21 cellular contexts compared by ENCODE assay signal in the genomic region with DNA sequence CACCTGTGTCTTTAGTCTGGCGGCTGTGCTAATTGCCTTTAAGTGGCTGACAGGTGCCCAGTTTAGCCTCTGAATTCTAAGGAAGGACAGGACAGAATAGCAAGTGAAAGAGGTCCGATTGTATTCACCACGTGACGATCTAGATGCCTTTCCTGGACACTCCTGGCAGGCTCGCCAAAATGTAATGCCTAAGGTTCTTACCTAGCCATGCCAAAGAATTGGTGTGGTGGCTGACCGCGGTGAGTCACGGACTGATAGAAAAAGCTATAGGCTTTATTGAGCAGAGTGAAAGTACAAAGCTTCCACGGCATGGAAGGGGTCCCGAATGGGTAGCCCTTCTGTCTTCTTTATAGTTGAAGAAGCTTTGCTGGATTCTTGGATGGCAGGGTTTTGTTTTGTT. TPM values are rescaled to one million over a fixed set of nuclear protein-coding genes. Genes with fewer than 3 reads are reported as not detected.
DNase-seq lines count a peak whose midpoint lies in the region; ATAC-seq, FAIRE-seq and TF ChIP-seq lines count a peak whose summit lies in the region.
"Had no signal": no experiment of that assay in that cellular context is flagged by ENCODE, and none has a peak within 500 bp of the region (broad histone marks: within the 10 kb centered on the region; RNA-seq: fewer than 3 reads in every experiment).

No MANE protein-coding gene starts in this region.

- POLR2A ChIA-PET in CD8-positive, alpha-beta memory T cell (lab: Charles Lee): no interaction called here

- H3K79me2 ChIP-seq in astrocyte (ENCODE audit: insufficient read depth, low read length): no peaks in the 10 kb centered on the region

- 87 to 88% methylated on average over 10 of the region's 10 CpGs for WGBS in lower leg skin, 2 donors

- DNase-seq in stimulated activated CD4-positive, alpha-beta T cell treated with anti-CD3 and anti-CD28 coated beads, Interleukin-15, amount 100 ng/mL, for 24 hours: peak; percentile 5
- no peak for DNase-seq in stimulated activated CD4-positive, alpha-beta T cell treated with anti-CD3 and anti-CD28 coated beads, Interleukin-2, amount 100 ng/mL, for 24 hours
- DNase-seq in NCI-H69 (lab: John Stamatoyannopoulos, UW) (peak; percentile 77), astrocyte (ENCODE audit: low read depth) (peak; percentile 16), lower leg skin (ENCODE audit: low spot score in 2 of 2) (no peak)
- no peak for DNase-seq in CD8-positive, alpha-beta memory T cell
- DNase-seq: activated CD4-positive, alpha-beta T cell treated with anti-CD3 and anti-CD28 coated beads for 48 hours; dermis blood vessel endothelial cell; kidney glomerular epithelial cell; NCI-H526 treated with DMSO at 0.1 percent for 48 hours; stimulated activated CD4-positive, alpha-beta T cell treated with anti-CD3 and anti-CD28 coated beads, Interleukin-2, amount 100 ng/mL, for 48 hours; stimulated activated naive CD8-positive, alpha-beta T cell treated with anti-CD3 and anti-CD28 coated beads, Interleukin-15, amount 100 ng/mL, for 72 hours had no signal

- H3K4me3 ChIP-seq in astrocyte (ENCODE audit: insufficient read depth, low read depth, low read length): no peak overlapping the region
- H3K4me3 ChIP-seq in lower leg skin (ENCODE audit: low read depth, poor library complexity, severe bottlenecking): no peak overlapping the region
- H3K4me3 ChIP-seq in CD8-positive, alpha-beta memory T cell (ENCODE audit: low read length): no peak overlapping the region
- H3K4me3 ChIP-seq: BLaER1, GM12878, prostate gland had no signal

- H3K27me3 ChIP-seq in astrocyte (ENCODE audit: insufficient read depth, low read length): no peaks in the 10 kb centered on the region
- H3K27me3 ChIP-seq in CD8-positive, alpha-beta memory T cell (ENCODE audit: insufficient read depth, low read length, poor library complexity, severe bottlenecking): no peaks in the 10 kb centered on the region
- H3K27me3 ChIP-seq: BLaER1 had no signal

- intact Hi-C loops in lower leg skin (cut with DNase I; ENCODE audit: low total_unique reads): no loop called here

- no peaks in the 10 kb centered on the region for H3K4me1 ChIP-seq in astrocyte (ENCODE audit: insufficient read depth, low read length)
- H3K4me1 ChIP-seq in CD8-positive, alpha-beta memory T cell (ENCODE audit: insufficient read depth, low read length): no peaks in the 10 kb centered on the region
- H3K4me1 ChIP-seq: BLaER1, prostate gland had no signal

- H4K20me1 ChIP-seq in astrocyte (ENCODE audit: insufficient read depth, low read length): no peaks in the 10 kb centered on the region
- H4K20me1 ChIP-seq: BLaER1 had no signal

- no peak overlapping the region for H2AFZ ChIP-seq in astrocyte (ENCODE audit: low read depth, low read length)

- H3K27ac Mint-ChIP-seq in astrocyte (ENCODE audit: unreplicated experiment): no peak overlapping the region
- H3K27ac Mint-ChIP-seq in CD8-positive, alpha-beta memory T cell: no peak overlapping the region
- H3K27ac Mint-ChIP-seq: activated T-helper 2 cell treated with anti-CD3 and anti-CD28 coated beads, Interferon-gamma antibody, Interleukin-2, Interleukin-4, amounts not matched to agents 10 μg/mL and 5 μg/mL and 100 μg/mL, durations not matched to agents 14 hours and 24 hours and 36 hours; stimulated activated naive CD8-positive, alpha-beta T cell treated with anti-CD3 and anti-CD28 coated beads, Interleukin-15, amount 100 ng/mL, for 72 hours; type B pancreatic cell had no signal

- ATAC-seq in GM18498 (IDR thresholded peaks at IDR 0.05; ENCODE audit: unreplicated experiment) (no peak), HG03565 (IDR thresholded peaks at IDR 0.05; ENCODE audit: unreplicated experiment) (no peak)
- ATAC-seq: GM12878; stimulated activated naive CD8-positive, alpha-beta T cell treated with anti-CD3 and anti-CD28 coated beads, Interleukin-15, amount 100 ng/mL, for 72 hours had no signal

- no peak overlapping the region for H3K4me3 Mint-ChIP-seq in astrocyte (ENCODE audit: unreplicated experiment)
- no peak overlapping the region for H3K4me3 Mint-ChIP-seq in CD8-positive, alpha-beta memory T cell
- H3K4me3 Mint-ChIP-seq: stimulated activated naive CD8-positive, alpha-beta T cell treated with anti-CD3 and anti-CD28 coated beads, Interleukin-15, amount 100 ng/mL, for 72 hours; type B pancreatic cell had no signal

- peak overlapping the region; percentile 58 for H3K4me2 ChIP-seq in astrocyte (ENCODE audit: low read length)
- H3K4me2 ChIP-seq: BLaER1 had no signal

- no peaks in the 10 kb centered on the region for H3K36me3 Mint-ChIP-seq in astrocyte (ENCODE audit: low read depth, unreplicated experiment)
- no peaks in the 10 kb centered on the region for H3K36me3 Mint-ChIP-seq in CD8-positive, alpha-beta memory T cell
- H3K36me3 Mint-ChIP-seq: type B pancreatic cell had no signal

- H3K27ac ChIP-seq in astrocyte (ENCODE audit: low read depth, low read length): no peak overlapping the region
- no peak overlapping the region for H3K27ac ChIP-seq in CD8-positive, alpha-beta memory T cell (ENCODE audit: low read depth, low read length)
- H3K27ac ChIP-seq: BLaER1, prostate gland had no signal

- no peaks in the 10 kb centered on the region for H3K9me3 Mint-ChIP-seq in astrocyte (ENCODE audit: unreplicated experiment)
- H3K9me3 Mint-ChIP-seq in CD8-positive, alpha-beta memory T cell: no peaks in the 10 kb centered on the region
- H3K9me3 Mint-ChIP-seq: activated T-helper 2 cell treated with anti-CD3 and anti-CD28 coated beads, Interferon-gamma antibody, Interleukin-2, Interleukin-4, amounts not matched to agents 10 μg/mL and 5 μg/mL and 100 μg/mL, durations not matched to agents 14 hours and 24 hours and 36 hours; stimulated activated naive CD8-positive, alpha-beta T cell treated with anti-CD3 and anti-CD28 coated beads, Interleukin-15, amount 100 ng/mL, for 72 hours; type B pancreatic cell had no signal

- no peak for FAIRE-seq in astrocyte (lab: Jason Lieb, UNC)
- FAIRE-seq: frontal cortex, GM12878, H1 had no signal

- H3K36me3 ChIP-seq in astrocyte (ENCODE audit: insufficient read depth, low read length): no peaks in the 10 kb centered on the region
- no peaks in the 10 kb centered on the region for H3K36me3 ChIP-seq in CD8-positive, alpha-beta memory T cell (ENCODE audit: insufficient read depth, low read length)
- H3K36me3 ChIP-seq: BLaER1, prostate gland had no signal

- CTCF ChIA-PET in CD8-positive, alpha-beta memory T cell (lab: Charles Lee): no interaction called here

- H3K9me3 ChIP-seq in astrocyte (ENCODE audit: insufficient read depth, low read depth, low read length): no peaks in the 10 kb centered on the region
- H3K9me3 ChIP-seq in CD8-positive, alpha-beta memory T cell (ENCODE audit: low read length): no peaks in the 10 kb centered on the region
- H3K9me3 ChIP-seq: BLaER1, prostate gland had no signal

- no peak for TF ChIP-seq POLR2A in lower leg skin (IDR thresholded peaks at IDR 0.05)

- peaks cover 2% of the 10 kb centered on the region for H3K4me1 Mint-ChIP-seq in astrocyte (ENCODE audit: low read depth, unreplicated experiment)
- no peaks in the 10 kb centered on the region for H3K4me1 Mint-ChIP-seq in CD8-positive, alpha-beta memory T cell
- H3K4me1 Mint-ChIP-seq: stimulated activated naive CD8-positive, alpha-beta T cell treated with anti-CD3 and anti-CD28 coated beads, Interleukin-15, amount 100 ng/mL, for 72 hours had no signal

- no peak for TF ChIP-seq CTCF in astrocyte (IDR thresholded peaks at IDR 0.05; ENCODE audit: insufficient read depth, low read depth, low read length)
- TF ChIP-seq CTCF in lower leg skin (IDR thresholded peaks at IDR 0.05): no peak

- H3K27me3 Mint-ChIP-seq in astrocyte (ENCODE audit: low read depth, unreplicated experiment): no peaks in the 10 kb centered on the region
- peaks cover 0 to 6% of the 10 kb centered on the region in 2 donors for H3K27me3 Mint-ChIP-seq in CD8-positive, alpha-beta memory T cell

- no peak overlapping the region for H3K9ac ChIP-seq in astrocyte (ENCODE audit: low read length)
- H3K9ac ChIP-seq: BLaER1 had no signal

RNA-seq across cellular contexts. Expression of a gene that starts 26.8 kb away (rescaled TPM):
- total RNA-seq in astrocyte (15.0 and 16.4 TPM in 2 replicates), lower leg skin (1 to 10 TPM; 7.1 to 9.8 (median 9.0) TPM)
- 10 to 100 TPM in 1 of 2 experiments, 1 to 10 TPM in 1; 9.7 to 10.3 TPM for total RNA-seq in CD8-positive, alpha-beta memory T cell
- 6.0 TPM for polyA plus RNA-seq in CD8-positive, alpha-beta memory T cell

Comparison
In these comparisons a context has a peak if more than half of its experiments do, and no peak if none do; other contexts are left out.
1. DNase-seq: peak in stimulated activated CD4-positive, alpha-beta T cell treated with anti-CD3 and anti-CD28 coated beads, Interleukin-15, amount 100 ng/mL, for 24 hours (single experiment), NCI-H69 (single experiment) and astrocyte (single experiment); none in stimulated activated CD4-positive, alpha-beta T cell treated with anti-CD3 and anti-CD28 coated beads, Interleukin-2, amount 100 ng/mL, for 24 hours (0 of 2), lower leg skin (0 of 2) and CD8-positive, alpha-beta memory T cell (0 of 5).